ENCODE assay signal across 8 cellular contexts in the genomic region with DNA sequence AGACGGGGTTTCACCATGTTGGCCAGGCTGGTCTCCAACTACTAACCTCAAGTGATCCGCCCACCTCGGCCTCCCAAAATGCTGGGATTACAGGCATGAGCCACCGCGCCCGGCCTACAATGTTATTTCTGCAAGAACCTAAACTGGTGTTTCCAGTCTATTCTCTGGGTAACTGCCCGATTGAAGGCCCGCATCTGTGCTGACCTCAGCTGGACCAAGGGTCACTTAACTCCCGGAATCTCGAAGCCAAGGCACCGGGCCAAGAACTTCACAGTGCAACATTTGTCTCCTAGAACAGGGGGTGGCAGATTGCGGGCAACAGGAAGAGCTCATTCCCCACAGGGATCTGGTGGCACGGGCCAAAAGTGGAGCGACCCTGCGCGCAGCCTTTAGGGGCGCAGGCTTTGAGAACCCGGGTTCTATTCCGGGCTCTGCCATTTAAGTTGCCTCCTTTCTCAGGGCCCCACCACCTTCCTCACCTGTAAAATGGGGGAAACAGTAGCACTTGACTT. TPM values are rescaled to one million over a fixed set of nuclear protein-coding genes. Genes with fewer than 3 reads are reported as not detected.
DNase-seq lines count a peak whose midpoint lies in the region; TF ChIP-seq lines count a peak whose summit lies in the region.

No MANE protein-coding gene starts in this region.

- no peaks in the 10 kb centered on the region for H3K9me3 Mint-ChIP-seq in activated T-cell treated with anti-CD3 and anti-CD28 coated beads, Interleukin-2, amount 50 U/mL, for 24 hours

- H3K4me1 ChIP-seq in breast epithelium (peaks cover 0 to 4% of the 10 kb centered on the region in 2 donors), sigmoid colon (peaks cover 0 to 18% (median 9%) of the 10 kb centered on the region in 4 donors)

- H3K36me3 ChIP-seq in breast epithelium (no peaks in the 10 kb centered on the region), sigmoid colon (peaks cover 0 to 22% (median 0%) of the 10 kb centered on the region in 4 donors)

- TF ChIP-seq CTCF in breast epithelium (IDR thresholded peaks at IDR 0.05), result no peak
- no peak for TF ChIP-seq CTCF in sigmoid colon (IDR thresholded peaks at IDR 0.05)

- H3K36me3 Mint-ChIP-seq in activated T-cell treated with anti-CD3 and anti-CD28 coated beads, Interleukin-2, amount 50 U/mL, for 24 hours (ENCODE audit: low read depth), result peaks cover 25% of the 10 kb centered on the region

- peak overlapping the region; percentile 71 to 82 (median 82) for H3K4me3 ChIP-seq in breast epithelium
- H3K4me3 ChIP-seq in sigmoid colon, result peak overlapping the region; percentile 68 to 96 (median 90)

- intact Hi-C loops in breast epithelium (cut with DNase I; ENCODE audit: low total_unique reads) (no loop called here), sigmoid colon (cut with DNase I) (no loop called here)

- TF ChIP-seq EP300 in sigmoid colon (IDR thresholded peaks at IDR 0.05), result no peak

- no peaks in the 10 kb centered on the region for H3K27me3 Mint-ChIP-seq in activated T-cell treated with anti-CD3 and anti-CD28 coated beads, Interleukin-2, amount 50 U/mL, for 24 hours

- DNase-seq in activated T-cell treated with anti-CD3 and anti-CD28 coated beads, Interleukin-2, amount 50 U/mL, for 24 hours, result peak; percentile 43
- no peak for DNase-seq in activated T-cell treated with anti-CD3 and anti-CD28 coated beads for 4 hours
- peak; percentile 1 for DNase-seq in NCI-H2196 treated with DMSO at 0.1 percent for 48 hours (lab: John Stamatoyannopoulos, UW; ENCODE audit: unreplicated experiment)
- peak in 1 of 2 donors; percentile 40 for DNase-seq in breast epithelium (ENCODE audit: low spot score in 2 of 2)
- DNase-seq in iPS-NIHi11 (ENCODE audit: low spot score), result peak; percentile 54
- peak; percentile 89 for DNase-seq in sigmoid colon
- no peak for DNase-seq in NCI-H2029 (lab: John Stamatoyannopoulos, UW)
- no peak for DNase-seq in central memory CD4-positive, alpha-beta T cell

- H3K4me3 Mint-ChIP-seq in activated T-cell treated with anti-CD3 and anti-CD28 coated beads, Interleukin-2, amount 50 U/mL, for 24 hours, result peak overlapping the region; percentile 87

- H3K27ac ChIP-seq in breast epithelium (peak overlapping the region; percentile 72 to 90), sigmoid colon (peak overlapping the region; percentile 74 to 85 (median 80))

- 5 to 27% methylated on average over 19 of the region's 19 CpGs for WGBS in sigmoid colon, 2 donors

- H3K9me3 ChIP-seq in breast epithelium (no peaks in the 10 kb centered on the region), sigmoid colon (no peaks in the 10 kb centered on the region)

- TF ChIP-seq POLR2A in breast epithelium (IDR thresholded peaks at IDR 0.05) (no peak), sigmoid colon (IDR thresholded peaks at IDR 0.05) (no peak)

- H3K27ac Mint-ChIP-seq in activated T-cell treated with anti-CD3 and anti-CD28 coated beads, Interleukin-2, amount 50 U/mL, for 24 hours, result peak overlapping the region; percentile 67

- peaks cover 17% of the 10 kb centered on the region for H3K4me1 Mint-ChIP-seq in activated T-cell treated with anti-CD3 and anti-CD28 coated beads, Interleukin-2, amount 50 U/mL, for 24 hours (ENCODE audit: low read depth)

- H3K27me3 ChIP-seq in breast epithelium, result no peaks in the 10 kb centered on the region
- H3K27me3 ChIP-seq in sigmoid colon, result no peaks in the 10 kb centered on the region

RNA-seq across cellular contexts. Expression of a gene that starts 0.8 kb away (rescaled TPM):
- 100 to 1,000 TPM in 1 of 3 donors, 10 to 100 TPM in 2; 38.3 to 144 (median 47.1) TPM for total RNA-seq in breast epithelium
- total RNA-seq in sigmoid colon, result 10 to 100 TPM; 21.9 to 34.2 (median 26.9) TPM
- polyA plus RNA-seq in sigmoid colon, result 10 to 100 TPM; 16.2 to 34.8 (median 24.7) TPM

RNA-seq across cellular contexts. Expression of a gene that starts 15.0 kb away (rescaled TPM):
- total RNA-seq in breast epithelium (under 1 TPM in 2 of 3 donors, not detected in 1; 0.32 to 0.73 TPM), sigmoid colon (not detected)
- polyA plus RNA-seq in sigmoid colon, result under 1 TPM in 2 of 3 donors, not detected in 1; 0.28 to 0.60 TPM

RNA-seq across cellular contexts. Expression of a gene that starts 47.5 kb away (rescaled TPM):
- 10 to 100 TPM; 16.4 to 20.9 (median 16.8) TPM for total RNA-seq in breast epithelium
- total RNA-seq in sigmoid colon, result 10 to 100 TPM in 3 of 4 donors, 1 to 10 TPM in 1; 9.3 to 12.2 (median 10.6) TPM
- 10 to 100 TPM in 1 of 3 donors, 1 to 10 TPM in 2; 4.2 to 16.6 (median 6.7) TPM for polyA plus RNA-seq in sigmoid colon

RNA-seq across cellular contexts. Expression of a gene that starts 47.8 kb away (rescaled TPM):
- total RNA-seq in breast epithelium, result 10 to 100 TPM; 25.9 to 46.5 (median 30.1) TPM
- total RNA-seq in sigmoid colon, result 10 to 100 TPM; 22.1 to 42.4 (median 26.0) TPM
- 10 to 100 TPM in 1 of 3 donors, 1 to 10 TPM in 2; 5.4 to 21.6 (median 5.5) TPM for polyA plus RNA-seq in sigmoid colon

Comparison
In these comparisons a context has a peak if more than half of its experiments do, and no peak if none do; other contexts are left out.
1. DNase-seq: peak in activated T-cell treated with anti-CD3 and anti-CD28 coated beads, Interleukin-2, amount 50 U/mL, for 24 hours (single experiment), NCI-H2196 treated with DMSO at 0.1 percent for 48 hours (single experiment), iPS-NIHi11 (single experiment) and sigmoid colon (single experiment); none in activated T-cell treated with anti-CD3 and anti-CD28 coated beads for 4 hours (single experiment), NCI-H2029 (single experiment) and central memory CD4-positive, alpha-beta T cell (single experiment).